Comparison of ENCODE assay signal across 2 cellular contexts in genomic region chr2:235580401-235581157, GRCh38.
TF ChIP-seq lines count a peak whose summit lies in the region.

No MANE protein-coding gene starts in this region.

TF ChIP-seq in HepG2, 621 proteins besides CTCF, POLR2A, EP300 and RAD21 (continued from another document and continues in another):
- TF ChIP-seq HHEX (CRISPR knock-in tag; IDR thresholded peaks at IDR 0.05) (0 out of 2 replicates have a peak, but pooled peaks have one; percentile 16), CEBPB (IDR thresholded peaks at IDR 0.05; ENCODE audit: borderline replicate concordance, low read depth, low read length) (peak; percentile 60), NR2F1 (CRISPR knock-in tag; IDR thresholded peaks at IDR 0.05) (peak in 1 of 2 experiments; percentile 10; a peak in 1 of 4 replicates), RARA (CRISPR knock-in tag; IDR thresholded peaks at IDR 0.05) (peak; percentile 61), ZNF737 (CRISPR knock-in tag; IDR thresholded peaks at IDR 0.05; ENCODE audit: borderline replicate concordance) (no peak), FOXP4 (CRISPR knock-in tag; IDR thresholded peaks at IDR 0.05) (peak; percentile 7; the same call in 1 of the 2 replicates), SOX6 (IDR thresholded peaks at IDR 0.05) (no peak), SOX6 (CRISPR knock-in tag; IDR thresholded peaks at IDR 0.05) (peak; percentile 60), ZNF362 (CRISPR knock-in tag; IDR thresholded peaks at IDR 0.05; ENCODE audit: borderline replicate concordance) (peak; percentile 69; the same call in 1 of the 2 replicates), TBX2 (CRISPR knock-in tag; IDR thresholded peaks at IDR 0.05; ENCODE audit: borderline replicate concordance) (peak; percentile 43; the same call in 1 of the 2 replicates), HDAC1 (CRISPR knock-in tag; IDR thresholded peaks at IDR 0.05) (peak; percentile 42; the same call in 1 of the 2 replicates), CEBPG (CRISPR knock-in tag; IDR thresholded peaks at IDR 0.05) (peak; percentile 67), YEATS2 (CRISPR knock-in tag; IDR thresholded peaks at IDR 0.05; ENCODE audit: borderline replicate concordance) (no peak), SAP130 (CRISPR knock-in tag; IDR thresholded peaks at IDR 0.05; ENCODE audit: low read depth) (peak; percentile 65), TOE1 (CRISPR knock-in tag; IDR thresholded peaks at IDR 0.05) (no peak), MED1 (CRISPR knock-in tag; IDR thresholded peaks at IDR 0.05) (peak; percentile 40; the same call in 1 of the 2 replicates), KDM1A (CRISPR knock-in tag; IDR thresholded peaks at IDR 0.05) (no peak), REPIN1 (CRISPR knock-in tag; IDR thresholded peaks at IDR 0.05; ENCODE audit: borderline replicate concordance, low read depth) (no peak), ZNF556 (CRISPR knock-in tag; IDR thresholded peaks at IDR 0.05; ENCODE audit: borderline replicate concordance) (0 out of 2 replicates have a peak, but pooled peaks have one; percentile 12), SOX5 (CRISPR knock-in tag; IDR thresholded peaks at IDR 0.05; ENCODE audit: borderline replicate concordance) (peak; percentile 50; the same call in 1 of the 2 replicates), NR2F6 (IDR thresholded peaks at IDR 0.05) (no peak), NR2F6 (CRISPR knock-in tag; IDR thresholded peaks at IDR 0.05) (peak; percentile 48; the same call in 1 of the 2 replicates), HNF4A (CRISPR knock-in tag; IDR thresholded peaks at IDR 0.05) (peak; percentile 40), BCLAF1 (IDR thresholded peaks at IDR 0.05) (no peak)

TF ChIP-seq in H1, 55 proteins besides CTCF, POLR2A, EP300 and RAD21:
- TF ChIP-seq ATF2 (IDR thresholded peaks at IDR 0.05; ENCODE audit: low read length) (no peak), CHD1 (IDR thresholded peaks at IDR 0.05; ENCODE audit: low read depth, low read length) (no peak), RBBP5 (IDR thresholded peaks at IDR 0.05; ENCODE audit: borderline replicate concordance, low read depth, low read length) (no peak), CHD2 (IDR thresholded peaks at IDR 0.05; ENCODE audit: low read length) (no peak), ZNF274 (IDR thresholded peaks at IDR 0.05; ENCODE audit: borderline replicate concordance, extremely low read depth, low read length) (no peak)
